In the genomic region with DNA sequence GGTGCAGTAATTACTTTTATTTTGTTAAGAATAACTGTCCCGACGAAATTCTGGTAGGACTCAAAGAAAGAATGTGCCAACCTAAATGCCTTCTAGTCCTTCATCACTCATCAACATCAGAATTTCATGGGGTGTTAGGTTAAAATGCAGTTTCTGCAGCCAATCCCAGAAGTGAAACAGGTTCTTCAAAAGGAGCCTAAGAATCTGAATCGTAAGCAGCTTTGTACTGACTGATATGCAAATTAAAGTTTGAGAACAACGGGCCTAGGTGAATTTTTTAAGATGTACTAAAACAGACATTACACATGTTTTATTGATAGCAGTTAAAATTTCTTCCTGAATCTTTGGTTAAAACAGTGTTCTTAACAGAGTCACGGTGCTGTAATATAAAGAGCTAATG, we compare ENCODE assay signal across 26 cellular contexts.
"Had no signal": no experiment of that assay in that cellular context is flagged by ENCODE, and none has a peak within 500 bp of the region (broad histone marks: within the 10 kb centered on the region; RNA-seq: fewer than 3 reads in every experiment).

No MANE protein-coding gene starts in this region.

- H3K4me3 ChIP-seq: breast epithelium, gastroesophageal sphincter, neural progenitor cell, right atrium auricular region, smooth muscle cell, thyroid gland, upper lobe of left lung, vagina had no signal

- H3K4me1 ChIP-seq: breast epithelium, neural progenitor cell had no signal

- DNase-seq: activated CD4-positive, alpha-beta memory T cell treated with anti-CD3 and anti-CD28 coated beads for 36 hours; activated CD4-positive, alpha-beta T cell treated with anti-CD3 and anti-CD28 coated beads, Interleukin-2, amount 10 ng/mL, durations not matched to agents 24 days and 14 days; activated CD4-positive, CD25-positive, alpha-beta regulatory T cell treated with anti-CD3 and anti-CD28 coated beads, Interleukin-2, amount 50 U/mL, for 72 hours; activated CD8-positive, alpha-beta memory T cell treated with anti-CD3 and anti-CD28 coated beads, Interleukin-2, amount 50 U/mL, for 48 hours; activated gamma-delta T cell treated with Interleukin-2 at 50 U/mL for 16 hours; activated naive CD4-positive, alpha-beta T cell treated with anti-CD3 and anti-CD28 coated beads, Interleukin-2, amount 50 U/mL, for 16 hours; activated T-cell treated with anti-CD3 and anti-CD28 coated beads, Interleukin-2, amount 50 U/mL, for 24 hours; amniotic stem cell; central memory CD4-positive, alpha-beta T cell; hippocampal formation; kidney; naive thymus-derived CD8-positive, alpha-beta T cell; stimulated activated CD4-positive, alpha-beta T cell treated with anti-CD3 and anti-CD28 coated beads, Interleukin-1b, Interleukin-23, amount 100 ng/mL, for 48 hours; stimulated activated CD4-positive, alpha-beta T cell treated with anti-CD3 and anti-CD28 coated beads, Interleukin-4, amount 100 ng/mL, for 4 hours; stimulated activated CD8-positive, alpha-beta memory T cell treated with anti-CD3 and anti-CD28 coated beads, Interleukin-4, amount 100 ng/mL, for 48 hours; stimulated activated naive CD8-positive, alpha-beta T cell treated with anti-CD3 and anti-CD28 coated beads, Interleukin-15, amount 100 ng/mL, for 72 hours; thyroid gland; upper lobe of left lung; WERI-Rb-1 had no signal

- H3K9me3 ChIP-seq: breast epithelium, gastroesophageal sphincter, right atrium auricular region, thyroid gland, upper lobe of left lung, vagina had no signal

- H3K36me3 ChIP-seq: breast epithelium, gastroesophageal sphincter, neural progenitor cell, right atrium auricular region, thyroid gland, upper lobe of left lung, vagina, WERI-Rb-1 had no signal

- H3K27me3 ChIP-seq: breast epithelium, gastroesophageal sphincter, neural progenitor cell, right atrium auricular region, thyroid gland, upper lobe of left lung, vagina had no signal

- H3K4me2 ChIP-seq: neural progenitor cell, smooth muscle cell had no signal

- H3K27ac ChIP-seq: breast epithelium, gastroesophageal sphincter, neural progenitor cell, right atrium auricular region, thyroid gland, upper lobe of left lung, vagina, WERI-Rb-1 had no signal

- H2AFZ ChIP-seq: neural progenitor cell had no signal

- ATAC-seq: gastroesophageal sphincter; naive thymus-derived CD8-positive, alpha-beta T cell; stimulated activated memory B cell treated with anti-CD40 and anti-IgM and Interleukin-4, amounts not matched to agents 10 μg/mL and 1 μg/mL and 100 μg/mL, for 72 hours; stimulated activated naive CD8-positive, alpha-beta T cell treated with anti-CD3 and anti-CD28 coated beads, Interleukin-15, amount 100 ng/mL, for 72 hours had no signal
